In the genomic region with DNA sequence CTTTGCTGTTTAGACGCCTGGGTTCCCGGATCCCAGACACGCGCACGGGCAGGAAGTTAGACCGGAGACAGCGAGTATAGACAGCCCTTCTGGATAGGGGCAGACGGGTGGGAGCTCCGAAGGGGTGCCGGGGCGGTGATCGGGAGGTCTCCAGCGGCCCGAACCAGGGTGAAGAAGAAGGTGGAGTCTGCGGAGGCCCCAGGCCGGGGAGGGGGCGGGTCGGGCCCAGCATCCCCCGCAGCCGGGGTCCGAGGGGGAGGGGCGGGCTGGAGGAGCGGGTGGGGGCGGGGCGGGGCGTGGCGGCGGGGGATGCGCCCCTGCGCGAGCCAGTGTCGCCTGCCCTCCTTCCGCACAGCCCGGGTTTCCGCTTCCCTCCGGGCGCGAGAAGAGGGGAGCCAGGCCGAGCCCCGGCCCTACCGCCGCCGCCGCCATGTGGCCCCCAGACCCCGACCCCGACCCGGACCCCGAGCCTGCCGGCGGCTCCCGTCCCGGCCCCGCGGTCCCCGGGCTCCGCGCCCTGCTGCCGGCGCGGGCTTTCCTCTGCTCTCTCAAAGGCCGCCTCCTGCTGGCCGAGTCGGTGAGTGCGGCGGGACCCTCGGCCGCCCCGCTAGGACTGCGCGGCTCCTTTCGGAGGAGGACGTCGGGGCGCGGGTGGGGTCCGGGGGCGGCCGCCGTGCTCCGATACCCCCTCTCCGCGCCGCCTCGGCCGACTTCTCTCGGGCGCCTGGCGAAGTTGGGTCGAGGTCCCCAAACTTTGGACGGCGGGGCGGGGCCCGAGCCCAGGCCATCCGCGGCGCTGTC, we compare ENCODE assay signal across 8 cellular contexts. TPM values are rescaled to one million over a fixed set of nuclear protein-coding genes. Genes with fewer than 3 reads are reported as not detected.
A peak's percentile ranks its signal among the peaks of the same experiment; 100 is the strongest.
DNase-seq lines count a peak whose midpoint lies in the region; ATAC-seq and TF ChIP-seq lines count a peak whose summit lies in the region.

A gene with protein sequence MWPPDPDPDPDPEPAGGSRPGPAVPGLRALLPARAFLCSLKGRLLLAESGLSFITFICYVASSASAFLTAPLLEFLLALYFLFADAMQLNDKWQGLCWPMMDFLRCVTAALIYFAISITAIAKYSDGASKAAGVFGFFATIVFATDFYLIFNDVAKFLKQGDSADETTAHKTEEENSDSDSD (plus strand): TSS at position 329 of the 801 bp plus-strand sequence. CDS start 102 bp downstream, at position 431.

- H3K9me3 Mint-ChIP-seq in activated T-cell treated with anti-CD3 and anti-CD28 coated beads, Interleukin-2, amount 50 U/mL, for 4 hours, result peaks cover 4% of the 10 kb centered on the region
- no peaks in the 10 kb centered on the region for H3K9me3 Mint-ChIP-seq in nephron

- intact Hi-C loops in OCI-LY7 (cut with micrococcal nuclease; ENCODE audit: unreplicated experiment), result loop anchor here (1.0 to 5.0 kb wide), 3 partner anchors 52 to 197 kb away; a partner anchor contains a TSS

- no TSS peak for BruUV-seq in OCI-LY7 (replicated peaks; lab: Mats Ljungman, UMichigan)

- CTCF ChIA-PET in OCI-LY7 (lab: Charles Lee; ENCODE audit: unreplicated experiment), result no interaction called here

- H3K79me2 ChIP-seq in OCI-LY7 (ENCODE audit: insufficient read depth, low read depth, low read length), result no peaks in the 10 kb centered on the region

- peak within 1 kb of the TSS; percentile 91 for H3K4me2 ChIP-seq in OCI-LY7 (ENCODE audit: low read length)

- H3K27ac Mint-ChIP-seq in nephron, result peak within 1 kb of the TSS; percentile 97 to 99 (median 99)

- peaks cover 52% of the 10 kb centered on the region for H3K4me1 ChIP-seq in OCI-LY7 (ENCODE audit: insufficient read depth, low read length, poor library complexity, severe bottlenecking)
- H3K4me1 ChIP-seq in stomach smooth muscle (ENCODE audit: control insufficient read depth, insufficient read depth, low read length), result peaks cover 22% of the 10 kb centered on the region

- DNase-seq in NK-92 treated with Interleukin-12 subunit alpha and Interleukin-12 subunit beta, amount 100 ng/mL, for 24 hours (lab: John Stamatoyannopoulos, UW), result peak; percentile 62
- DNase-seq in NK-92 (lab: John Stamatoyannopoulos, UW; ENCODE audit: unreplicated experiment), result no peak
- DNase-seq in OCI-LY7 (ENCODE audit: low spot score), result peak; percentile 81
- peak; percentile 69 for DNase-seq in activated T-cell treated with anti-CD3 and anti-CD28 coated beads, Interleukin-2, amount 50 U/mL, for 4 hours
- DNase-seq in fibroblast of gingiva (ENCODE audit: low read depth), result peak; percentile 36

- H3K4me3 ChIP-seq in OCI-LY7 (ENCODE audit: low read depth, low read length, poor library complexity, severe bottlenecking) (peak within 1 kb of the TSS; percentile 84), stomach smooth muscle (ENCODE audit: low read length in 2 of 2) (peak within 1 kb of the TSS; percentile 63 to 74)

- H3K36me3 ChIP-seq in OCI-LY7 (ENCODE audit: insufficient read depth, low read length) (peaks cover 10% of the 10 kb centered on the region), stomach smooth muscle (ENCODE audit: control insufficient read depth in 2 of 2, insufficient read depth in 2 of 2, low read length in 2 of 2) (peaks cover 0 to under 1% of the 10 kb centered on the region in 2 donors)

- H3K27me3 ChIP-seq in stomach smooth muscle (ENCODE audit: control insufficient read depth in 1 of 2, insufficient read depth in 2 of 2, low read length in 2 of 2), result peaks cover 13 to 18% of the 10 kb centered on the region in 2 donors

- H3K27ac ChIP-seq in OCI-LY7 (ENCODE audit: low read depth, low read length, poor library complexity, severe bottlenecking) (peak within 1 kb of the TSS; percentile 53), stomach smooth muscle (ENCODE audit: low read length) (peak within 1 kb of the TSS; percentile 37)

- H3K4me3 Mint-ChIP-seq in activated T-cell treated with anti-CD3 and anti-CD28 coated beads, Interleukin-2, amount 50 U/mL, for 4 hours, result peak within 1 kb of the TSS; percentile 82
- H3K4me3 Mint-ChIP-seq in nephron, result peak within 1 kb of the TSS; percentile 89 to 95 (median 94)

- peaks cover 6% of the 10 kb centered on the region; the same call in 1 of the 2 replicates for H4K20me1 ChIP-seq in OCI-LY7 (ENCODE audit: insufficient read depth, low read length)

- H3K9me3 ChIP-seq in OCI-LY7 (ENCODE audit: low read length) (peaks cover 15% of the 10 kb centered on the region; the same call in 1 of the 2 replicates), stomach smooth muscle (ENCODE audit: control insufficient read depth in 2 of 2, low read length in 2 of 2) (no peaks in the 10 kb centered on the region)

- no peaks in the 10 kb centered on the region for H3K9me2 ChIP-seq in OCI-LY7 (ENCODE audit: insufficient read depth, low read length)

- peak; percentile 76 for TF ChIP-seq CTCF in OCI-LY7 (conservative IDR thresholded peaks at IDR 0.05; ENCODE audit: low read length)
- peak; percentile 86 to 93 (median 92) for TF ChIP-seq CTCF in nephron (IDR thresholded peaks at IDR 0.05; ENCODE audit: unreplicated experiment in 3 of 3)

- no peaks in the 10 kb centered on the region for H3K27me3 Mint-ChIP-seq in activated T-cell treated with anti-CD3 and anti-CD28 coated beads, Interleukin-2, amount 50 U/mL, for 4 hours (ENCODE audit: low read depth)
- peaks cover 4% of the 10 kb centered on the region for H3K27me3 Mint-ChIP-seq in nephron (ENCODE audit: low read depth)

- peak within 1 kb of the TSS in 1 of 2 donors; percentile 58 for H3K9ac ChIP-seq in stomach smooth muscle (ENCODE audit: low read length in 2 of 2)

- ATAC-seq in HG03095 (IDR thresholded peaks at IDR 0.05; ENCODE audit: unreplicated experiment), result peak; percentile 57
- peak; percentile 72 to 73 for ATAC-seq in activated T-cell treated with anti-CD3 and anti-CD28 coated beads, Interleukin-2, amount 50 U/mL, for 4 hours

- no peaks in the 10 kb centered on the region for H3K36me3 Mint-ChIP-seq in activated T-cell treated with anti-CD3 and anti-CD28 coated beads, Interleukin-2, amount 50 U/mL, for 4 hours (ENCODE audit: insufficient read depth)
- peaks cover 5% of the 10 kb centered on the region for H3K36me3 Mint-ChIP-seq in nephron (ENCODE audit: low read depth)

- H3K4me1 Mint-ChIP-seq in activated T-cell treated with anti-CD3 and anti-CD28 coated beads, Interleukin-2, amount 50 U/mL, for 4 hours (ENCODE audit: low read depth), result peaks cover 45% of the 10 kb centered on the region
- peaks cover 37% of the 10 kb centered on the region for H3K4me1 Mint-ChIP-seq in nephron

- peak within 1 kb of the TSS; percentile 68 for H2AFZ ChIP-seq in OCI-LY7 (ENCODE audit: low read length)

- POLR2A ChIA-PET in OCI-LY7 (lab: Charles Lee), result interaction anchor here (0.6 kb wide), 1 partner anchor 270 kb away, joined by 4 read pairs; no protein-coding TSS in a partner anchor

RNA-seq across cellular contexts. Expression of the gene that starts here (rescaled TPM):
- total RNA-seq in OCI-LY7 (2014; rRNA removed; shearing (Covaris generic)), result 5.0 and 5.3 TPM in 2 replicates
- total RNA-seq in OCI-LY7 (2022), result 27.5 and 30.4 TPM in 2 replicates
- 10 to 100 TPM; 49.3 to 53.0 (median 51.4) TPM for total RNA-seq in activated T-cell treated with anti-CD3 and anti-CD28 coated beads, Interleukin-2, amount 50 U/mL, for 4 hours
